ENCODE assay signal across 1 cellular context in the genomic region with DNA sequence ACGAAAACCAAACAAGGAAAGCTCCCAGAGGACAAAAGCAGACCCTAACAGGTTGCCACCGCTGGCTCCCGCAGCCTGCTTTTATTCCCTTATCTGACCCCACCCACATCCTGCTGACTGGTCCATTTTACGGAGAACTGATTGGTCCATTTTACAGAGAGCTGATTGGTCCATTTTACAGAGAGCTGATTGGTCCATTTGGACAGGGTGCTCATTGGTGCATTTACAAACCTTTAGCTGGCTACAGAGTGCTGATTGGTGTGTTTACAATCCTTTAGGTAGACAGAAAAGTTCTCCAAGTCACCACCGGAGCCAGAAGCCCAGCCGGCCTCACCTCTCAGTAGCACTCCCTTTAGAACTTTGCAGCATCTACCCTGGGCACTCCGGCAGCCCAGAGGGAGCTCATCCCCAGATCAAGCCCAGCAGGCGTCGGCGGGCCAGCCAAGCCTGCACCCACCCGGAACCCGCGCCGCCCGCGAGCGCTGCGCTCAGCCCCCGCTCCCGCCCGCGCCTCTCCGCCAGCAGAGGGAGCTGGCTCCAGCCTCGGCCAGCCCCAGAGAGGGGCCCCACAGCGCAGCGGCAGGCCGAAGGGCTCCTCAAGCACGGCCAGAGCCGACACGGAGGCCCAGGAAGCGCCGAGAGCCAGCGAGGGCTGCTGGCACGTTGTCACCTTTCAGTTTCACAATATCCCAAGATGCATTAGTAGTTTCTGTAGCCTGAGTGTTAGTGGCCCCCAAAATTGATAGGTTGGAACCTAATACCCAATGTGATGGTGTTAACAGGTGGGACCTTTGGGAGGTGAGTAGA.
A peak's percentile ranks its signal among the peaks of the same experiment; 100 is the strongest.
TF ChIP-seq lines count a peak whose summit lies in the region.

No MANE protein-coding gene starts in this region.

TF ChIP-seq in HepG2, 621 proteins besides CTCF, POLR2A, EP300 and RAD21 (continued from another document and continues in another):
- TF ChIP-seq, protein P1, sequence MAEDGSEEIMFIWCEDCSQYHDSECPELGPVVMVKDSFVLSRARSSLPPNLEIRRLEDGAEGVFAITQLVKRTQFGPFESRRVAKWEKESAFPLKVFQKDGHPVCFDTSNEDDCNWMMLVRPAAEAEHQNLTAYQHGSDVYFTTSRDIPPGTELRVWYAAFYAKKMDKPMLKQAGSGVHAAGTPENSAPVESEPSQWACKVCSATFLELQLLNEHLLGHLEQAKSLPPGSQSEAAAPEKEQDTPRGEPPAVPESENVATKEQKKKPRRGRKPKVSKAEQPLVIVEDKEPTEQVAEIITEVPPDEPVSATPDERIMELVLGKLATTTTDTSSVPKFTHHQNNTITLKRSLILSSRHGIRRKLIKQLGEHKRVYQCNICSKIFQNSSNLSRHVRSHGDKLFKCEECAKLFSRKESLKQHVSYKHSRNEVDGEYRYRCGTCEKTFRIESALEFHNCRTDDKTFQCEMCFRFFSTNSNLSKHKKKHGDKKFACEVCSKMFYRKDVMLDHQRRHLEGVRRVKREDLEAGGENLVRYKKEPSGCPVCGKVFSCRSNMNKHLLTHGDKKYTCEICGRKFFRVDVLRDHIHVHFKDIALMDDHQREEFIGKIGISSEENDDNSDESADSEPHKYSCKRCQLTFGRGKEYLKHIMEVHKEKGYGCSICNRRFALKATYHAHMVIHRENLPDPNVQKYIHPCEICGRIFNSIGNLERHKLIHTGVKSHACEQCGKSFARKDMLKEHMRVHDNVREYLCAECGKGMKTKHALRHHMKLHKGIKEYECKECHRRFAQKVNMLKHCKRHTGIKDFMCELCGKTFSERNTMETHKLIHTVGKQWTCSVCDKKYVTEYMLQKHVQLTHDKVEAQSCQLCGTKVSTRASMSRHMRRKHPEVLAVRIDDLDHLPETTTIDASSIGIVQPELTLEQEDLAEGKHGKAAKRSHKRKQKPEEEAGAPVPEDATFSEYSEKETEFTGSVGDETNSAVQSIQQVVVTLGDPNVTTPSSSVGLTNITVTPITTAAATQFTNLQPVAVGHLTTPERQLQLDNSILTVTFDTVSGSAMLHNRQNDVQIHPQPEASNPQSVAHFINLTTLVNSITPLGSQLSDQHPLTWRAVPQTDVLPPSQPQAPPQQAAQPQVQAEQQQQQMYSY (CRISPR knock-in tag; IDR thresholded peaks at IDR 0.05) = no peak
- no peak for TF ChIP-seq FOXM1 (CRISPR knock-in tag; IDR thresholded peaks at IDR 0.05)
- TF ChIP-seq ZNF441 (CRISPR knock-in tag; IDR thresholded peaks at IDR 0.05; ENCODE audit: borderline replicate concordance) = no peak
- TF ChIP-seq POGZ (CRISPR knock-in tag; IDR thresholded peaks at IDR 0.05) = no peak
- no peak for TF ChIP-seq TBP (CRISPR knock-in tag; IDR thresholded peaks at IDR 0.05)
- TF ChIP-seq CENPT (CRISPR knock-in tag; IDR thresholded peaks at IDR 0.05; ENCODE audit: low read depth) = no peak
- peak; percentile 59; the same call in 1 of the 2 replicates for TF ChIP-seq ZNF547 (CRISPR knock-in tag; IDR thresholded peaks at IDR 0.05)
- 0 out of 2 replicates have a peak, but pooled peaks have one; percentile 35 for TF ChIP-seq ZNF501 (CRISPR knock-in tag; IDR thresholded peaks at IDR 0.05)
- TF ChIP-seq, protein P2, sequence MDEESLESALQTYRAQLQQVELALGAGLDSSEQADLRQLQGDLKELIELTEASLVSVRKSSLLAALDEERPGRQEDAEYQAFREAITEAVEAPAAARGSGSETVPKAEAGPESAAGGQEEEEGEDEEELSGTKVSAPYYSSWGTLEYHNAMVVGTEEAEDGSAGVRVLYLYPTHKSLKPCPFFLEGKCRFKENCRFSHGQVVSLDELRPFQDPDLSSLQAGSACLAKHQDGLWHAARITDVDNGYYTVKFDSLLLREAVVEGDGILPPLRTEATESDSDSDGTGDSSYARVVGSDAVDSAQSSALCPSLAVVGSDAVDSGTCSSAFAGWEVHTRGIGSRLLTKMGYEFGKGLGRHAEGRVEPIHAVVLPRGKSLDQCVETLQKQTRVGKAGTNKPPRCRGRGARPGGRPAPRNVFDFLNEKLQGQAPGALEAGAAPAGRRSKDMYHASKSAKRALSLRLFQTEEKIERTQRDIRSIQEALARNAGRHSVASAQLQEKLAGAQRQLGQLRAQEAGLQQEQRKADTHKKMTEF (CRISPR knock-in tag; IDR thresholded peaks at IDR 0.05) = peak; percentile 58; the same call in 1 of the 2 replicates
- no peak for TF ChIP-seq ZNF569 (CRISPR knock-in tag; IDR thresholded peaks at IDR 0.05; ENCODE audit: borderline replicate concordance)
- TF ChIP-seq, protein P3, sequence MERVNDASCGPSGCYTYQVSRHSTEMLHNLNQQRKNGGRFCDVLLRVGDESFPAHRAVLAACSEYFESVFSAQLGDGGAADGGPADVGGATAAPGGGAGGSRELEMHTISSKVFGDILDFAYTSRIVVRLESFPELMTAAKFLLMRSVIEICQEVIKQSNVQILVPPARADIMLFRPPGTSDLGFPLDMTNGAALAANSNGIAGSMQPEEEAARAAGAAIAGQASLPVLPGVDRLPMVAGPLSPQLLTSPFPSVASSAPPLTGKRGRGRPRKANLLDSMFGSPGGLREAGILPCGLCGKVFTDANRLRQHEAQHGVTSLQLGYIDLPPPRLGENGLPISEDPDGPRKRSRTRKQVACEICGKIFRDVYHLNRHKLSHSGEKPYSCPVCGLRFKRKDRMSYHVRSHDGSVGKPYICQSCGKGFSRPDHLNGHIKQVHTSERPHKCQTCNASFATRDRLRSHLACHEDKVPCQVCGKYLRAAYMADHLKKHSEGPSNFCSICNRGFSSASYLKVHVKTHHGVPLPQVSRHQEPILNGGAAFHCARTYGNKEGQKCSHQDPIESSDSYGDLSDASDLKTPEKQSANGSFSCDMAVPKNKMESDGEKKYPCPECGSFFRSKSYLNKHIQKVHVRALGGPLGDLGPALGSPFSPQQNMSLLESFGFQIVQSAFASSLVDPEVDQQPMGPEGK (CRISPR knock-in tag; IDR thresholded peaks at IDR 0.05) = peak; percentile 68
- TF ChIP-seq PHF8 (CRISPR knock-in tag; IDR thresholded peaks at IDR 0.05) = 0 out of 2 replicates have a peak, but pooled peaks have one; percentile 27
- TF ChIP-seq, protein P4, sequence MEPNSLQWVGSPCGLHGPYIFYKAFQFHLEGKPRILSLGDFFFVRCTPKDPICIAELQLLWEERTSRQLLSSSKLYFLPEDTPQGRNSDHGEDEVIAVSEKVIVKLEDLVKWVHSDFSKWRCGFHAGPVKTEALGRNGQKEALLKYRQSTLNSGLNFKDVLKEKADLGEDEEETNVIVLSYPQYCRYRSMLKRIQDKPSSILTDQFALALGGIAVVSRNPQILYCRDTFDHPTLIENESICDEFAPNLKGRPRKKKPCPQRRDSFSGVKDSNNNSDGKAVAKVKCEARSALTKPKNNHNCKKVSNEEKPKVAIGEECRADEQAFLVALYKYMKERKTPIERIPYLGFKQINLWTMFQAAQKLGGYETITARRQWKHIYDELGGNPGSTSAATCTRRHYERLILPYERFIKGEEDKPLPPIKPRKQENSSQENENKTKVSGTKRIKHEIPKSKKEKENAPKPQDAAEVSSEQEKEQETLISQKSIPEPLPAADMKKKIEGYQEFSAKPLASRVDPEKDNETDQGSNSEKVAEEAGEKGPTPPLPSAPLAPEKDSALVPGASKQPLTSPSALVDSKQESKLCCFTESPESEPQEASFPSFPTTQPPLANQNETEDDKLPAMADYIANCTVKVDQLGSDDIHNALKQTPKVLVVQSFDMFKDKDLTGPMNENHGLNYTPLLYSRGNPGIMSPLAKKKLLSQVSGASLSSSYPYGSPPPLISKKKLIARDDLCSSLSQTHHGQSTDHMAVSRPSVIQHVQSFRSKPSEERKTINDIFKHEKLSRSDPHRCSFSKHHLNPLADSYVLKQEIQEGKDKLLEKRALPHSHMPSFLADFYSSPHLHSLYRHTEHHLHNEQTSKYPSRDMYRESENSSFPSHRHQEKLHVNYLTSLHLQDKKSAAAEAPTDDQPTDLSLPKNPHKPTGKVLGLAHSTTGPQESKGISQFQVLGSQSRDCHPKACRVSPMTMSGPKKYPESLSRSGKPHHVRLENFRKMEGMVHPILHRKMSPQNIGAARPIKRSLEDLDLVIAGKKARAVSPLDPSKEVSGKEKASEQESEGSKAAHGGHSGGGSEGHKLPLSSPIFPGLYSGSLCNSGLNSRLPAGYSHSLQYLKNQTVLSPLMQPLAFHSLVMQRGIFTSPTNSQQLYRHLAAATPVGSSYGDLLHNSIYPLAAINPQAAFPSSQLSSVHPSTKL (CRISPR knock-in tag; IDR thresholded peaks at IDR 0.05) = peak; percentile 10; the same call in 1 of the 2 replicates
- no peak for TF ChIP-seq REPIN1 (CRISPR knock-in tag; IDR thresholded peaks at IDR 0.05; ENCODE audit: borderline replicate concordance, low read depth)
- TF ChIP-seq ETS1 (CRISPR knock-in tag; IDR thresholded peaks at IDR 0.05) = no peak
- TF ChIP-seq ZKSCAN5 (CRISPR knock-in tag; IDR thresholded peaks at IDR 0.05) = no peak
- no peak for TF ChIP-seq AKNA (CRISPR knock-in tag; IDR thresholded peaks at IDR 0.05; ENCODE audit: borderline replicate concordance)
- TF ChIP-seq ZNF800 (CRISPR knock-in tag; IDR thresholded peaks at IDR 0.05) = 0 out of 2 replicates have a peak, but pooled peaks have one; percentile 40
- TF ChIP-seq ZNF503 (CRISPR knock-in tag; IDR thresholded peaks at IDR 0.05) = no peak
- no peak for TF ChIP-seq ZNF460 (CRISPR knock-in tag; IDR thresholded peaks at IDR 0.05; ENCODE audit: borderline replicate concordance)
